ENCODE assay signal across 24 cellular contexts in genomic region chr17:43936434-43936833, GRCh38. TPM values are rescaled to one million over a fixed set of nuclear protein-coding genes. Genes with fewer than 3 reads are reported as not detected.
DNase-seq lines count a peak whose midpoint lies in the region; ATAC-seq and TF ChIP-seq lines count a peak whose summit lies in the region.
"Had no signal": no experiment of that assay in that cellular context is flagged by ENCODE, and none has a peak within 500 bp of the region (broad histone marks: within the 10 kb centered on the region; RNA-seq: fewer than 3 reads in every experiment).

No MANE protein-coding gene starts in this region.

- no peak overlapping the region for H3K4me2 ChIP-seq in mammary epithelial cell (ENCODE audit: insufficient read depth, low read depth, low read length)
- H3K4me2 ChIP-seq: BLaER1 had no signal

- H3K4me3 ChIP-seq in mammary epithelial cell (replicated peaks in 1 of 3; ENCODE audit: insufficient read depth in 1 of 3, low read depth in 2 of 3, low read length in 3 of 3) (no peak overlapping the region), MG63 (no peak overlapping the region), foreskin fibroblast (ENCODE audit: low read depth in 1 of 2, low read length in 2 of 2) (no peak overlapping the region)
- H3K4me3 ChIP-seq: BLaER1, body of pancreas, esophagus muscularis mucosa, pancreas had no signal

- 74% methylated on average over 3 of the region's 3 CpGs for WGBS in mammary epithelial cell (ENCODE audit: low coverage, missing lambda C conversion rate)

- DNase-seq in mammary epithelial cell (peak; percentile 51), MCF 10A (ENCODE audit: unreplicated experiment) (no peak), MG63 (peak; percentile 44), foreskin fibroblast (peak; percentile 59 to 75), SK-N-DZ (ENCODE audit: low spot score) (no peak), GM13977 (ENCODE audit: low spot score) (no peak), left ventricle myocardium superior (no peak)
- DNase-seq: activated CD4-positive, alpha-beta T cell treated with anti-CD3 and anti-CD28 coated beads, Interleukin-2, amount 50 U/mL, for 4 hours; activated CD8-positive, alpha-beta memory T cell treated with anti-CD3 and anti-CD28 coated beads, Interleukin-2, amount 50 U/mL, for 4 hours; body of pancreas; effector CD8-positive, alpha-beta T cell; GDM1; kidney glomerular epithelial cell; NCI-H1436 treated with DMSO at 0.1 percent for 48 hours; NCI-H524; pancreas; stimulated activated CD4-positive, alpha-beta T cell treated with anti-CD3 and anti-CD28 coated beads, Interleukin-15, amount 100 ng/mL, for 24 hours had no signal

- BruUV-seq in mammary epithelial cell (replicated peaks; lab: Mats Ljungman, UMichigan) = no TSS peak
- BruUV-seq in MCF 10A (replicated peaks; lab: Mats Ljungman, UMichigan) = no TSS peak

- TF ChIP-seq CTCF in mammary epithelial cell (conservative IDR thresholded peaks at IDR 0.05 in 1 of 2, IDR thresholded peaks at IDR 0.05 in 1 of 2; ENCODE audit: extremely low read depth in 1 of 2, insufficient read depth in 1 of 2, low read depth in 1 of 2, low read length in 2 of 2) = no peak
- no peak for TF ChIP-seq CTCF in MCF 10A (IDR thresholded peaks at IDR 0.05; ENCODE audit: unreplicated experiment)
- TF ChIP-seq CTCF in foreskin fibroblast (IDR thresholded peaks at IDR 0.05; ENCODE audit: low read depth, low read length) = no peak
- no peak for TF ChIP-seq CTCF in GM13977 (IDR thresholded peaks at IDR 0.05; ENCODE audit: extremely low read depth, insufficient read depth, missing control alignments)

- H3K36me3 Mint-ChIP-seq in MCF 10A (ENCODE audit: insufficient read depth, unreplicated experiment) = no peaks in the 10 kb centered on the region
- H3K36me3 Mint-ChIP-seq: type B pancreatic cell, WTC11 had no signal

- no peak for ATAC-seq in HG03439 (IDR thresholded peaks at IDR 0.05; ENCODE audit: unreplicated experiment)
- ATAC-seq in left ventricle myocardium superior = no peak
- ATAC-seq: body of pancreas, pancreas, WTC11 had no signal

- no peaks in the 10 kb centered on the region for H3K79me2 ChIP-seq in mammary epithelial cell (ENCODE audit: insufficient read depth, low read length)

- no peak overlapping the region for H3K27ac Mint-ChIP-seq in MCF 10A (ENCODE audit: low read depth, unreplicated experiment)
- H3K27ac Mint-ChIP-seq: type B pancreatic cell, WTC11 had no signal

- CTCF ChIA-PET in mammary epithelial cell (lab: Charles Lee; ENCODE audit: low non-redundant PET) (no interaction called here), MCF 10A (lab: Yijun Ruan, JAX) (interaction anchor here (0.5 to 1.0 kb wide), 4 partner anchors 26 to 62 kb away, joined by 3 read pairs; no protein-coding TSS in a partner anchor)

- no peak overlapping the region for H2AFZ ChIP-seq in mammary epithelial cell (ENCODE audit: low read depth, low read length)

- POLR2A ChIA-PET in MCF 10A (lab: Yijun Ruan, JAX) = interaction anchor here (0.7 kb wide), 1 partner anchor 135 kb away, joined by 4 read pairs; no protein-coding TSS in a partner anchor

- peaks cover 21% of the 10 kb centered on the region for H3K27me3 Mint-ChIP-seq in MCF 10A (ENCODE audit: insufficient read depth, unreplicated experiment)

- intact Hi-C loops in mammary epithelial cell (cut with micrococcal nuclease) = no loop called here
- intact Hi-C loops in MCF 10A (cut with micrococcal nuclease) = no loop called here
- intact Hi-C loops in left ventricle myocardium superior (cut with micrococcal nuclease) = no loop called here

- H3K9me3 Mint-ChIP-seq in MCF 10A (ENCODE audit: unreplicated experiment) = no peaks in the 10 kb centered on the region
- H3K9me3 Mint-ChIP-seq: type B pancreatic cell, WTC11 had no signal

- no peak overlapping the region for H3K9ac ChIP-seq in mammary epithelial cell (ENCODE audit: insufficient read depth, low read length)
- H3K9ac ChIP-seq: BLaER1 had no signal

- dilution Hi-C loops in mammary epithelial cell (cut with HindIII; ENCODE audit: low sequenced_read_pairs) = no loop called here

- no peak overlapping the region for H3K27ac ChIP-seq in mammary epithelial cell (ENCODE audit: insufficient read depth, low read depth, low read length)
- H3K27ac ChIP-seq: BLaER1, body of pancreas, esophagus muscularis mucosa, pancreas had no signal

- H3K9me3 ChIP-seq in mammary epithelial cell (replicated peaks; ENCODE audit: insufficient read depth, low read length) (no peaks in the 10 kb centered on the region), MG63 (no peaks in the 10 kb centered on the region)
- H3K9me3 ChIP-seq: BLaER1, body of pancreas, esophagus muscularis mucosa, pancreas had no signal

- H3K4me1 Mint-ChIP-seq in MCF 10A (ENCODE audit: insufficient read depth, unreplicated experiment) = peaks cover 6% of the 10 kb centered on the region

- in situ Hi-C loops in mammary epithelial cell (cut with MboI; ENCODE audit: low sequenced_read_pairs in 2 of 2) (no loop called here), GM13977 (cut with MboI; ENCODE audit: low pct_unique_long_range_greater_than_20kb, low sequenced_read_pairs, unreplicated experiment) (no loop called here)

- H3K27me3 ChIP-seq in mammary epithelial cell (ENCODE audit: insufficient read depth, low read length) (no peaks in the 10 kb centered on the region), MG63 (0 out of 2 replicates have a peak, but pooled peaks cover 3% of the 10 kb centered on the region)
- H3K27me3 ChIP-seq: BLaER1, body of pancreas, pancreas had no signal

- H3K36me3 ChIP-seq in mammary epithelial cell (ENCODE audit: insufficient read depth, low read length) (no peaks in the 10 kb centered on the region), MG63 (no peaks in the 10 kb centered on the region)
- H3K36me3 ChIP-seq: BLaER1, esophagus muscularis mucosa, pancreas had no signal

- no peaks in the 10 kb centered on the region for H4K20me1 ChIP-seq in mammary epithelial cell (ENCODE audit: insufficient read depth, low read length)
- H4K20me1 ChIP-seq: BLaER1 had no signal

- no peak overlapping the region for H3K4me3 Mint-ChIP-seq in MCF 10A (ENCODE audit: unreplicated experiment)
- H3K4me3 Mint-ChIP-seq: WTC11 had no signal

- peaks cover 4% of the 10 kb centered on the region for H3K4me1 ChIP-seq in mammary epithelial cell (ENCODE audit: insufficient read depth, low read length)
- H3K4me1 ChIP-seq: pancreas had no signal

RNA-seq across cellular contexts. Expression of gene PPY, which starts 5.8 kb away (rescaled TPM):
- total RNA-seq in mammary epithelial cell (not detected), MCF 10A (2022) (not detected in 2 replicates), left ventricle myocardium superior (not detected)
- polyA plus RNA-seq in mammary epithelial cell = not detected
- polyA minus RNA-seq in mammary epithelial cell = not detected
- not detected in 2 replicates for total RNA-seq in MG63 (2014; rRNA removed; shearing (Covaris generic); ENCODE audit: low replicate concordance)
- polyA plus RNA-seq in SK-N-DZ (2014; cell fraction: cytosol; rRNA removed) = 99.5 and 123 TPM in 2 replicates
- polyA plus RNA-seq in SK-N-DZ (2014; cell fraction: nucleus; rRNA removed) = 54.4 and 69.0 TPM in 2 replicates
- total RNA-seq: esophagus muscularis mucosa, myocyte, RPMI7951, WTC11 had no signal

RNA-seq across cellular contexts. Expression of gene PYY, which starts 17.3 kb away (rescaled TPM):
- total RNA-seq in mammary epithelial cell = not detected
- not detected for polyA plus RNA-seq in mammary epithelial cell
- not detected for polyA minus RNA-seq in mammary epithelial cell
- total RNA-seq in MCF 10A (2022) = not detected in 2 replicates
- not detected in 2 replicates for total RNA-seq in MG63 (2014; rRNA removed; shearing (Covaris generic); ENCODE audit: low replicate concordance)
- polyA plus RNA-seq in SK-N-DZ (2014; cell fraction: cytosol; rRNA removed) = 5.0 and 5.9 TPM in 2 replicates
- 0.73 and 2.0 TPM in 2 replicates for polyA plus RNA-seq in SK-N-DZ (2014; cell fraction: nucleus; rRNA removed)
- total RNA-seq in left ventricle myocardium superior = not detected
- total RNA-seq: body of pancreas, esophagus muscularis mucosa, RPMI7951 had no signal

RNA-seq across cellular contexts. Expression of gene MPP2, which starts 29.1 kb away (rescaled TPM):
- 1 to 10 TPM in 1 of 2 donors, under 1 TPM in 1; 0.85 to 1.8 TPM for total RNA-seq in mammary epithelial cell
- polyA plus RNA-seq in mammary epithelial cell = 0.75 TPM
- polyA minus RNA-seq in mammary epithelial cell = 3.0 TPM
- total RNA-seq in MCF 10A (2022) = not detected in 2 replicates
- 1.0 and 3.7 TPM in 2 replicates for total RNA-seq in MG63 (2014; rRNA removed; shearing (Covaris generic); ENCODE audit: low replicate concordance)
- polyA plus RNA-seq in SK-N-DZ (2014; cell fraction: cytosol; rRNA removed) = 10.6 and 13.0 TPM in 2 replicates
- polyA plus RNA-seq in SK-N-DZ (2014; cell fraction: nucleus; rRNA removed) = 8.4 and 11.4 TPM in 2 replicates
- 17.1 TPM for total RNA-seq in left ventricle myocardium superior

Comparison
In these comparisons a context has a peak if more than half of its experiments do, and no peak if none do; other contexts are left out.
1. DNase-seq: peak in mammary epithelial cell (single experiment), MG63 (single experiment) and foreskin fibroblast (2 of 2); none in MCF 10A (single experiment), SK-N-DZ (single experiment), GM13977 (single experiment) and left ventricle myocardium superior (single experiment).